Comparison of ENCODE assay signal across 8 cellular contexts in genomic region chr12:11862794-11863193, GRCh38.
DNase-seq lines count a peak whose midpoint lies in the region; ATAC-seq and TF ChIP-seq lines count a peak whose summit lies in the region.

No MANE protein-coding gene starts in this region.

- H3K4me2 ChIP-seq in H9 (ENCODE audit: insufficient read depth, insufficient read length, low read length): no peak overlapping the region
- H3K4me2 ChIP-seq in OCI-LY7 (ENCODE audit: low read length): no peak overlapping the region

- H2BK15ac ChIP-seq in H9 (ENCODE audit: low read depth, low read length): no peak overlapping the region

- no peaks in the 10 kb centered on the region for H3K23me2 ChIP-seq in H9 (ENCODE audit: insufficient read length, low read depth, low read length, poor library complexity, severe bottlenecking)

- no peak overlapping the region for H4K91ac ChIP-seq in H9 (ENCODE audit: insufficient read length, low read depth, low read length)

- no peak overlapping the region for H3K14ac ChIP-seq in H9 (ENCODE audit: insufficient read depth, low read length)

- H3K4ac ChIP-seq in H9 (ENCODE audit: low read depth, low read length): no peak overlapping the region

- H3T11ph ChIP-seq in H9 (ENCODE audit: low read length): no peak overlapping the region

- H4K8ac ChIP-seq in H9 (replicated peaks; ENCODE audit: insufficient read length, low read depth, low read length): no peak overlapping the region

- no TSS peak for BruUV-seq in OCI-LY7 (replicated peaks; lab: Mats Ljungman, UMichigan)

- no peaks in the 10 kb centered on the region for H3K27me3 Mint-ChIP-seq in H9 (ENCODE audit: low read depth)

- no peak overlapping the region for H3K18ac ChIP-seq in H9 (ENCODE audit: insufficient read length, low read depth, low read length)

- in situ Hi-C loops in astrocyte of the spinal cord (cut with HindIII; ENCODE audit: low sequenced_read_pairs): no loop called here

- H3K9me3 Mint-ChIP-seq in H9: peaks cover 13 to 20% of the 10 kb centered on the region in 2 experiments

- peaks cover 23 to 46% of the 10 kb centered on the region in 2 experiments for H3K4me1 Mint-ChIP-seq in H9

- no peak overlapping the region for H3K27ac ChIP-seq in H9 (ENCODE audit: insufficient read length, low read depth, low read length)
- H3K27ac ChIP-seq in stomach smooth muscle (ENCODE audit: low read length): peak overlapping the region; percentile 95
- H3K27ac ChIP-seq in OCI-LY7 (ENCODE audit: low read depth, low read length, poor library complexity, severe bottlenecking): no peak overlapping the region

- no peak for ATAC-seq in GM18498 (IDR thresholded peaks at IDR 0.05; ENCODE audit: unreplicated experiment)

- no peak overlapping the region for H2AK5ac ChIP-seq in H9 (ENCODE audit: insufficient read length, low read length)

- H2AFZ ChIP-seq in H9 (ENCODE audit: low read length): no peak overlapping the region
- H2AFZ ChIP-seq in OCI-LY7 (ENCODE audit: low read length): no peak overlapping the region

- no peak overlapping the region for H2BK5ac ChIP-seq in H9 (ENCODE audit: insufficient read length, low read length)

- no peak overlapping the region for H3K23ac ChIP-seq in H9 (ENCODE audit: insufficient read length, low read depth, low read length)

- POLR2A ChIA-PET in OCI-LY7 (lab: Charles Lee): interaction anchor here (0.8 kb wide), 1 partner anchor 150 kb away, joined by 4 read pairs; no protein-coding TSS in a partner anchor

- H3K27me3 ChIP-seq in H9 (ENCODE audit: insufficient read depth, low read length) (no peaks in the 10 kb centered on the region), stomach smooth muscle (ENCODE audit: control insufficient read depth in 1 of 2, insufficient read depth in 2 of 2, low read length in 2 of 2) (no peaks in the 10 kb centered on the region)

- H2BK120ac ChIP-seq in H9 (ENCODE audit: low read depth, low read length, poor library complexity, severe bottlenecking): no peak overlapping the region

- no peak overlapping the region for H2BK20ac ChIP-seq in H9 (ENCODE audit: low read depth, low read length, poor library complexity, severe bottlenecking)

- H3K4me3 Mint-ChIP-seq in H9: no peak overlapping the region

- H3K9me3 ChIP-seq in H9 (ENCODE audit: control insufficient read depth, low read depth, low read length) (no peaks in the 10 kb centered on the region), stomach smooth muscle (ENCODE audit: control insufficient read depth in 2 of 2, low read length in 2 of 2) (peaks cover 7 to 8% of the 10 kb centered on the region in 2 donors), OCI-LY7 (ENCODE audit: low read length) (peaks cover 7% of the 10 kb centered on the region; the same call in 1 of the 2 replicates)

- H3K4me1 ChIP-seq in H9 (ENCODE audit: insufficient read depth, low read length): peaks cover 8% of the 10 kb centered on the region; the same call in 1 of the 2 replicates
- peaks cover 51% of the 10 kb centered on the region for H3K4me1 ChIP-seq in stomach smooth muscle (ENCODE audit: control insufficient read depth, insufficient read depth, low read length)
- H3K4me1 ChIP-seq in OCI-LY7 (ENCODE audit: insufficient read depth, low read length, poor library complexity, severe bottlenecking): peaks cover 11% of the 10 kb centered on the region

- H3K79me2 ChIP-seq in H9 (ENCODE audit: insufficient read depth, low read length): 0 out of 2 replicates have a peak, but pooled peaks cover 2% of the 10 kb centered on the region
- no peaks in the 10 kb centered on the region for H3K79me2 ChIP-seq in OCI-LY7 (ENCODE audit: insufficient read depth, low read depth, low read length)

- H4K20me1 ChIP-seq in H9 (ENCODE audit: control insufficient read depth, insufficient read depth, insufficient read length) (no peaks in the 10 kb centered on the region), OCI-LY7 (ENCODE audit: insufficient read depth, low read length) (no peaks in the 10 kb centered on the region)

- H3K79me1 ChIP-seq in H9 (ENCODE audit: insufficient read depth, low read depth, low read length, poor library complexity, severe bottlenecking): no peaks in the 10 kb centered on the region

- no peak overlapping the region for H2BK12ac ChIP-seq in H9 (ENCODE audit: insufficient read length, low read depth, low read length)

- no CpG with 5 or more reads among the region's 5 CpGs for WGBS in H9 (ENCODE audit: extremely low coverage, insufficient read length, low lambda C conversion rate)

- H3K36me3 ChIP-seq in stomach smooth muscle (ENCODE audit: control insufficient read depth in 2 of 2, insufficient read depth in 2 of 2, low read length in 2 of 2) (peaks cover under 1 to 4% of the 10 kb centered on the region in 2 donors), OCI-LY7 (ENCODE audit: insufficient read depth, low read length) (peaks cover 46% of the 10 kb centered on the region)

- TF ChIP-seq CTCF in H9 (conservative IDR thresholded peaks at IDR 0.05) (no peak), astrocyte of the spinal cord (IDR thresholded peaks at IDR 0.05; ENCODE audit: low read depth, low read length) (no peak), OCI-LY7 (conservative IDR thresholded peaks at IDR 0.05; ENCODE audit: low read length) (no peak)

- CTCF ChIA-PET in OCI-LY7 (lab: Charles Lee; ENCODE audit: unreplicated experiment): no interaction called here

- intact Hi-C loops in OCI-LY7 (cut with micrococcal nuclease; ENCODE audit: unreplicated experiment): no loop called here

- peak overlapping the region in 2 of 3 experiments; percentile 33 to 53; a peak in 1 of 7 replicates for H3K27ac Mint-ChIP-seq in H9

- H3K9ac ChIP-seq in H9 (ENCODE audit: extremely low read depth, insufficient read length, low read length) (no peak overlapping the region), stomach smooth muscle (ENCODE audit: low read length in 2 of 2) (peak overlapping the region; percentile 58 to 78)

- H3K56ac ChIP-seq in H9 (ENCODE audit: insufficient read length, low read depth, low read length): no peak overlapping the region

- H3K4me3 ChIP-seq in astrocyte of the spinal cord (ENCODE audit: low read depth, low read length): no peak overlapping the region
- peak overlapping the region; percentile 5 to 44 for H3K4me3 ChIP-seq in stomach smooth muscle (ENCODE audit: low read length in 2 of 2)
- H3K4me3 ChIP-seq in OCI-LY7 (ENCODE audit: low read depth, low read length, poor library complexity, severe bottlenecking): no peak overlapping the region

- no peak overlapping the region for H4K5ac ChIP-seq in H9 (ENCODE audit: insufficient read length, low read depth, low read length)

- H3K9me2 ChIP-seq in OCI-LY7 (ENCODE audit: insufficient read depth, low read length): no peaks in the 10 kb centered on the region

- DNase-seq in H9: no peak
- peak; percentile 65 for DNase-seq in astrocyte of the spinal cord (ENCODE audit: low read depth, low spot score)
- peak; percentile 81 for DNase-seq in kidney glomerular epithelial cell (lab: John Stamatoyannopoulos, UW)
- no peak for DNase-seq in germinal center (ENCODE audit: low spot score)
- DNase-seq in OCI-LY7 (ENCODE audit: low spot score): no peak
- no peak for DNase-seq in NCI-H1930 (lab: John Stamatoyannopoulos, UW)

- H3K36me3 Mint-ChIP-seq in H9 (ENCODE audit: insufficient read depth in 1 of 3, low read depth in 3 of 3): peaks cover 25 to 36% (median 31%) of the 10 kb centered on the region in 3 experiments

Comparison
In these comparisons a context has a peak if more than half of its experiments do, and no peak if none do; other contexts are left out.
1. DNase-seq: peak in astrocyte of the spinal cord (single experiment) and kidney glomerular epithelial cell (single experiment); none in H9 (single experiment), germinal center (single experiment), OCI-LY7 (single experiment) and NCI-H1930 (0 of 2).
2. H3K4me3 ChIP-seq: peak in stomach smooth muscle (2 of 2); none in astrocyte of the spinal cord (single experiment) and OCI-LY7 (single experiment).